ENCODE assay signal across 8 cellular contexts in the genomic region with DNA sequence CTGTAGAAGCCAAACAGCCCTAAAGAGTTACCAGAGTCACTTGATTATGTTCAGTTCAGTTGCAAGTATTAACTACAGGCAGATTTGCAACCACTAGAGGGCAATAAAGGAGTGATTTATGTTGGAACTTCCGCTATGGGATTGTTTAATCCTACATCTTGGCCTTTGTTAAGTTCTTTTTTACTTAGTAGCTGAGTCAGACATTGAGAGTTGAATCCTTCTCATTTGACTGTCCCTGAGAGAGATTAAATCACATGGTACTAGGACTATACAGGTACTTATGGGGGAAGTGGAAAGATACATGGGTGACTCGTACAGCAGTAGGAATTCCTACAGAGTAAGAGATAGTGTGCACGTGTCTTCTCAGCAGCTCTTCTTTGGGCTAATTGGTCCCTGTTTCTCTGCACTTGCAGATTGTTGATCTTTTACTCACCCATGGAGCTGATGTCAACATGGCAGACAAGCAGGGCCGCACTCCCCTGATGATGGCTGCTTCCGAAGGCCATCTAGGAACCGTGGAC. TPM values are rescaled to one million over a fixed set of nuclear protein-coding genes. Genes with fewer than 3 reads are reported as not detected.
DNase-seq lines count a peak whose midpoint lies in the region; ATAC-seq and TF ChIP-seq lines count a peak whose summit lies in the region.

No MANE protein-coding gene starts in this region.

- H3K4me3 ChIP-seq in BJ (ENCODE audit: low read depth, low read length): no peak overlapping the region
- no peak overlapping the region for H3K4me3 ChIP-seq in suprapubic skin

- no peak for ATAC-seq in GM19324 (IDR thresholded peaks at IDR 0.05; ENCODE audit: low FRiP score, unreplicated experiment)
- no peak for ATAC-seq in GM21528 (IDR thresholded peaks at IDR 0.05; ENCODE audit: low FRiP score, unreplicated experiment)

- CTCF ChIA-PET in BJ (lab: Yijun Ruan, JAX): interaction anchor here (0.8 to 3.7 kb wide), 25 partner anchors 9 to 706 kb away, joined by 3 to 54 read pairs (median 6); partner anchors contain the start of gene TANC2

- peak; percentile 62 for TF ChIP-seq CTCF in BJ (IDR thresholded peaks at IDR 0.05; ENCODE audit: insufficient read depth, low read depth, low read length)
- peak; percentile 62 for TF ChIP-seq CTCF in GM20000 (IDR thresholded peaks at IDR 0.05; ENCODE audit: extremely low read depth, missing control alignments)
- TF ChIP-seq CTCF in suprapubic skin (IDR thresholded peaks at IDR 0.05): peak; percentile 45 to 59

- H3K4me1 ChIP-seq in suprapubic skin: no peaks in the 10 kb centered on the region

- H3K4me1 Mint-ChIP-seq in immature natural killer cell: peaks cover 0 to 1% of the 10 kb centered on the region in 2 donors

- H3K27me3 ChIP-seq in BJ (ENCODE audit: control insufficient read depth, insufficient read depth, low read length) (no peaks in the 10 kb centered on the region), suprapubic skin (no peaks in the 10 kb centered on the region)

- DNase-seq in BJ (ENCODE audit: low read depth) (peak; percentile 44), GM20000 (ENCODE audit: low spot score) (peak; percentile 38), NCI-H446 (lab: John Stamatoyannopoulos, UW) (peak; percentile 38 to 63), astrocyte of the hippocampus (ENCODE audit: low read depth, low spot score) (peak; percentile 70), immature natural killer cell (peak in 2 of 3 donors; percentile 7 to 27), suprapubic skin (ENCODE audit: low spot score in 2 of 2) (no peak)

- POLR2A ChIA-PET in BJ (lab: Charles Lee): no interaction called here

- H3K27me3 Mint-ChIP-seq in immature natural killer cell (ENCODE audit: low read depth in 3 of 3): peaks cover 0 to 1% (median 0%) of the 10 kb centered on the region in 3 donors

- no peak overlapping the region for H3K27ac ChIP-seq in suprapubic skin

- no peak for TF ChIP-seq POLR2A in suprapubic skin (IDR thresholded peaks at IDR 0.05)

- H3K36me3 Mint-ChIP-seq in immature natural killer cell: peaks cover 7 to 21% (median 9%) of the 10 kb centered on the region in 3 donors

- H3K4me3 Mint-ChIP-seq in immature natural killer cell: no peak overlapping the region

- H3K9me3 ChIP-seq in suprapubic skin: no peaks in the 10 kb centered on the region

- WGBS in suprapubic skin: 74% methylated on average over 6 of the region's 6 CpGs

- H3K36me3 ChIP-seq in BJ (ENCODE audit: control insufficient read depth, insufficient read depth, low read length): peaks cover 2% of the 10 kb centered on the region; the same call in 1 of the 2 replicates
- peaks cover 19% of the 10 kb centered on the region for H3K36me3 ChIP-seq in suprapubic skin

- no peak for TF ChIP-seq EP300 in suprapubic skin (IDR thresholded peaks at IDR 0.05)

- no peak overlapping the region for H3K27ac Mint-ChIP-seq in immature natural killer cell

- H3K9me3 Mint-ChIP-seq in immature natural killer cell: no peaks in the 10 kb centered on the region

RNA-seq across cellular contexts. Expression of gene CYB561, which starts 40.3 kb away (rescaled TPM):
- polyA plus RNA-seq in BJ (2011; rRNA removed) (13.0 and 17.1 TPM in 2 replicates), immature natural killer cell (10 to 100 TPM; 13.7 to 22.4 (median 21.0) TPM)
- polyA minus RNA-seq in BJ (2011; rRNA and poly(A)+ RNA removed): 15.4 and 26.3 TPM in 2 replicates
- total RNA-seq in suprapubic skin: 10 to 100 TPM; 36.9 to 87.9 (median 56.4) TPM

Comparison
In these comparisons a context has a peak if more than half of its experiments do, and no peak if none do; other contexts are left out.
1. DNase-seq: peak in BJ (single experiment), GM20000 (single experiment), NCI-H446 (2 of 2), astrocyte of the hippocampus (single experiment) and immature natural killer cell (2 of 3); none in suprapubic skin (0 of 2).
2. Peak in every context shown above with its lines, with median percentiles within 50 percentile points of each other: CTCF ChIP-seq.